9 cellular contexts compared by ENCODE assay signal in the genomic region with DNA sequence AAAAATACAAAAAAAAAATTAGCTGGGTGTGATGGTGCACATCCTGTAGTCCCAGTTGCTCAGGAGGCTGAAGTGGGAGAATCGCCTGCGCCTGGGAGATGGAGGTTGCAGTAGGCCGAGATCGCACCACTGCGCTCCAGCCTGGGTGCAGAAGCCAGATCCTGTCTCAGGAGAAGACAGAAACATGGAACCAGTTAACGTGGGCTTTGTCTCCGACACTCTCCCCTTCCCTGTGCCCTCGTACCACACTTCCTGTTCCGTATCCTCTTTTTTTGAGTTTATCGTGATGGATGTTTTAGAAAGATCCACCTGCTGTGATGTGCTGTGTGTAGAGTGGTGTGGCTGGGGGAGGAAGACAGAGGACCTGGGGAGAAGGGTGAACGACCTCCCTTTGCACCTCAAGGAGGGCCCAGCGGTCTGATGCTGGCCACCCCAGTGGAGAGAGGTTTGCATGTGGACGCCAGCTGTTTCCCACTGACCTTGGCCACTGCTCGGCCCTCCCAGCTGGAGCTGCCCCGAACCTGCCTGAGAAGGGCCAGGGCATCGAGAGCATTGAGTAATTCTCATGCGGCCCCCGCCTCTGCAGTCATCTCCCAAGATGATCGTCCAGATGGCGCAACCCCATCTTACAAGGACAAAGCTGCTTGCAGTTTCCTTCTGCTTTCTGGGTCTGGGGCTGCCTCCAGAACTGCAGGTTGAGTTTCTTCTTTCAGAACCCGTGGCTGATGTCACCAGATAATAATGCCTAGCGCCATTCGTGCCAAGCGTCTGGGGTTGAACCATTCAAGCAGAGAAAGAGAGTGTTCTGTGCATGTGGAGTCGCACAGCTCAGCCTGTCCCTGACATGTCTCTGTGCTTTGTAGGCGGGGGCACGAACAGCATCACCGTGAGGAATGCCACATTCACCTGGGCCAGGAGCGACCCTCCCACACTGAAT.
DNase-seq lines count a peak whose midpoint lies in the region; ATAC-seq, FAIRE-seq and TF ChIP-seq lines count a peak whose summit lies in the region.
"Had no signal": no experiment of that assay in that cellular context is flagged by ENCODE, and none has a peak within 500 bp of the region (broad histone marks: within the 10 kb centered on the region; RNA-seq: fewer than 3 reads in every experiment).

No MANE protein-coding gene starts in this region.

- peak overlapping the region; percentile 23 to 67 (median 54) for H3K27ac ChIP-seq in pancreas

- H3K36me3 Mint-ChIP-seq in CD14-positive monocyte, result peaks cover 57 to 59% of the 10 kb centered on the region in 2 donors

- H3K27me3 ChIP-seq in pancreas, result no peaks in the 10 kb centered on the region

- peaks cover 39% of the 10 kb centered on the region for H3K4me1 Mint-ChIP-seq in CD14-positive monocyte

- H3K27me3 Mint-ChIP-seq in CD14-positive monocyte (ENCODE audit: low read depth in 3 of 3), result no peaks in the 10 kb centered on the region

- intact Hi-C loops in CD14-positive monocyte (cut with micrococcal nuclease) (no loop called here), Right ventricle myocardium inferior (cut with DNase I) (no loop called here), pancreas (cut with DNase I) (no loop called here)

- peak overlapping the region; percentile 63 to 68 for H3K4me3 Mint-ChIP-seq in CD14-positive monocyte

- H3K9me3 ChIP-seq in pancreas, result no peaks in the 10 kb centered on the region

- no peak for FAIRE-seq in pancreas (lab: Jason Lieb, UNC)

- 82 to 84% methylated on average over 28 to 29 of the region's 29 CpGs for WGBS in pancreas, 2 donors

- no peak overlapping the region for H3K4me3 ChIP-seq in pancreas

- H3K27ac Mint-ChIP-seq in CD14-positive monocyte, result peak overlapping the region; percentile 93 to 99 (median 95)

- DNase-seq in CD14-positive monocyte (ENCODE audit: low spot score) (peak; percentile 91), SIG-M5 treated with dmso at 0.1 percent for 504 hours (lab: John Stamatoyannopoulos, UW; ENCODE audit: unreplicated experiment) (peak; percentile 92), Right ventricle myocardium inferior (ENCODE audit: missing footprints) (peak; percentile 86), pancreas (peak in 1 of 6 donors; percentile 60), NCI-H146 treated with DMSO at 0.1 percent for 48 hours (lab: John Stamatoyannopoulos, UW; ENCODE audit: unreplicated experiment) (no peak), putamen (ENCODE audit: low spot score) (no peak), GM20000 (ENCODE audit: low spot score) (no peak), 8988T (no peak)
- DNase-seq: DMS153 had no signal

- H3K9me3 Mint-ChIP-seq in CD14-positive monocyte, result no peaks in the 10 kb centered on the region

- ATAC-seq in Right ventricle myocardium inferior, result peak; percentile 32
- ATAC-seq in pancreas, result peak in 2 of 4 donors; percentile 5 to 26

- peaks cover 10 to 22% (median 14%) of the 10 kb centered on the region in 3 donors for H3K4me1 ChIP-seq in pancreas

- TF ChIP-seq CTCF in CD14-positive monocyte (IDR thresholded peaks at IDR 0.05), result no peak
- TF ChIP-seq CTCF in pancreas (IDR thresholded peaks at IDR 0.05), result no peak
- no peak for TF ChIP-seq CTCF in GM20000 (IDR thresholded peaks at IDR 0.05; ENCODE audit: extremely low read depth, missing control alignments)

- peaks cover 0 to 8% (median 0%) of the 10 kb centered on the region in 3 donors for H3K36me3 ChIP-seq in pancreas

Comparison
In these comparisons a context has a peak if more than half of its experiments do, and no peak if none do; other contexts are left out.
1. DNase-seq: peak in CD14-positive monocyte (single experiment), SIG-M5 treated with dmso at 0.1 percent for 504 hours (single experiment) and Right ventricle myocardium inferior (single experiment); none in NCI-H146 treated with DMSO at 0.1 percent for 48 hours (single experiment), putamen (single experiment), GM20000 (single experiment) and 8988T (single experiment).